Comparison of ENCODE assay signal across 23 cellular contexts in the genomic region with DNA sequence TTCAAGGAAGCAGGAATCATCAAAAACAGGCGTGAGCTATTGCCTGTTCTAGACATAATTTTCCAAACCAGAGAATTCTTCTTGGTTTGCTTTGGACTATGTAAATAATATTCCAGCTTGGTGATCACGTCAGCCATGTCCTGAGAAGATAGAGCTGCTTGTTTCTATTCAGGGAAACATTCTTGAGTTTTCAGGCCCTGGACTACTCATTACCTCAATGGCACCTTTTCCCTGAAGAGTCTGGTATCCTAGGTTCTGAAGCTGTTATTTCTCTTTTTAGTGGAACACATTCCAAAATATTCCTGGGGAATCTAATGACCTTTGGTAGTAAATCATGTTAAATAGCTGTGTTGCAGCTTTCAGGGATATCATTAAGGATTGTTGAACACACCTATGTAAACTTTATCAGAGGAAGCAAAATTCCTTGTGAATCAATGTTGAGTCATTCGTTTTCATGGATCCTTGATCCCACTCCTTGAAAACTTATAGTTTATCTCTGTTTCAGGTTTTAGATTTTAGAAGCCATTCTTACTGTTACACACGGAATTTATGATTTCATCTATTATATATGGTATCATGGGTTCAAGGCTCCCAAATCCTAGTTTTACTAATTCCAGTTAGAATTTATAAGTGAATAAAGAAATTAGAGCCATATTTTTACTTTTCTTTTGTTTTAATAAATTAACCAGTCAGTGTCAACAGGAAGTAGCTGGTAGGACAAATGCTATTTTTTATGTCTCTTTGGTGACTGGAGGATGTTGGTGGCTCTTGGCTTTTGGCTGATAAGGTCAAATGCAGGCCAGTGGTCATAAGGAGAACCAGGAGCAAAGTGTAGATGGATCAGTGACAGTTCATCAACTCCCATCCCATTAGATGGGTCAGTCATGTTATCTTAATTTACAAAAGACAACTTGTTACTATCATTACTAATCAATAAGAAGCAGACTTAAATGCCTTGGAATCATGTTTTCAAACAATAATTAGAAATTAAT.
DNase-seq lines count a peak whose midpoint lies in the region; ATAC-seq, FAIRE-seq and TF ChIP-seq lines count a peak whose summit lies in the region.
"Had no signal": no experiment of that assay in that cellular context is flagged by ENCODE, and none has a peak within 500 bp of the region (broad histone marks: within the 10 kb centered on the region; RNA-seq: fewer than 3 reads in every experiment).

No MANE protein-coding gene starts in this region.

- H4K20me1 ChIP-seq in smooth muscle cell (ENCODE audit: low read depth), result no peaks in the 10 kb centered on the region

- H3K27ac ChIP-seq in foreskin keratinocyte (peak overlapping the region; percentile 26), smooth muscle cell (ENCODE audit: low read depth) (no peak overlapping the region)
- H3K27ac ChIP-seq: gastrocnemius medialis, lower lobe of right lung, neural progenitor cell had no signal

- H2AFZ ChIP-seq in smooth muscle cell (ENCODE audit: low read depth), result no peak overlapping the region
- H2AFZ ChIP-seq: neural progenitor cell had no signal

- DNase-seq in HT1080 (ENCODE audit: low read depth), result peak; percentile 26
- peak; percentile 58 for DNase-seq in RCC 7860 (ENCODE audit: low spot score)
- DNase-seq in foreskin keratinocyte, result peak in 1 of 2 donors; percentile 53
- no peak for DNase-seq in smooth muscle cell (lab: John Stamatoyannopoulos, UW; ENCODE audit: unreplicated experiment)
- DNase-seq in NCI-H187 treated with DMSO at 0.1 percent for 48 hours (lab: John Stamatoyannopoulos, UW), result no peak
- DNase-seq in NOMO-1 (lab: John Stamatoyannopoulos, UW; ENCODE audit: unreplicated experiment in 2 of 2), result no peak
- DNase-seq: activated CD4-positive, alpha-beta T cell treated with anti-CD3 and anti-CD28 coated beads for 1 hour; amniotic stem cell; DMS79; effector CD8-positive, alpha-beta T cell; gastrocnemius medialis; Kasumi-1; lower lobe of right lung; NCI-H1105; NCI-H2029; posterior cingulate gyrus had no signal

- peak overlapping the region; percentile 11 for H3K4me2 ChIP-seq in smooth muscle cell
- H3K4me2 ChIP-seq: neural progenitor cell had no signal

- H3K9ac ChIP-seq in smooth muscle cell (ENCODE audit: low read depth), result no peak overlapping the region
- H3K9ac ChIP-seq: neural progenitor cell had no signal

- no peaks in the 10 kb centered on the region for H3K36me3 ChIP-seq in smooth muscle cell (ENCODE audit: low read depth)
- H3K36me3 ChIP-seq: esophagus muscularis mucosa, gastrocnemius medialis, lower lobe of right lung, neural progenitor cell had no signal

- WGBS in smooth muscle cell (ENCODE audit: low lambda C conversion rate), result 92% methylated on average over 4 of the region's 4 CpGs

- H3K4me1 ChIP-seq in foreskin keratinocyte, result peaks cover 22% of the 10 kb centered on the region
- H3K4me1 ChIP-seq in smooth muscle cell (ENCODE audit: low read depth), result peaks cover 14% of the 10 kb centered on the region
- H3K4me1 ChIP-seq: gastrocnemius medialis had no signal

- TF ChIP-seq CTCF in foreskin keratinocyte (conservative IDR thresholded peaks at IDR 0.05), result no peak
- no peak for TF ChIP-seq CTCF in smooth muscle cell (IDR thresholded peaks at IDR 0.05; ENCODE audit: borderline replicate concordance, insufficient read depth, poor library complexity, severe bottlenecking)

- H3K79me2 ChIP-seq in smooth muscle cell (ENCODE audit: low read depth), result no peaks in the 10 kb centered on the region

- H3F3A ChIP-seq in smooth muscle cell (ENCODE audit: low read depth), result no peaks in the 10 kb centered on the region

- H3K4me3 ChIP-seq in smooth muscle cell, result no peak overlapping the region
- H3K4me3 ChIP-seq: esophagus muscularis mucosa, gastrocnemius medialis, lower lobe of right lung, neural progenitor cell had no signal

- no peaks in the 10 kb centered on the region for H3K27me3 ChIP-seq in foreskin keratinocyte
- no peaks in the 10 kb centered on the region for H3K27me3 ChIP-seq in smooth muscle cell (ENCODE audit: low read depth)
- H3K27me3 ChIP-seq: esophagus muscularis mucosa, gastrocnemius medialis, neural progenitor cell had no signal

- ATAC-seq in foreskin keratinocyte, result no peak
- no peak for ATAC-seq in GM21367 (IDR thresholded peaks at IDR 0.05; ENCODE audit: unreplicated experiment)
- ATAC-seq in HG03175 (IDR thresholded peaks at IDR 0.05; ENCODE audit: unreplicated experiment), result no peak
- ATAC-seq: gastrocnemius medialis, lower lobe of right lung had no signal

- no peaks in the 10 kb centered on the region for H3K9me3 ChIP-seq in smooth muscle cell (replicated peaks; ENCODE audit: low read depth)
- H3K9me3 ChIP-seq: esophagus muscularis mucosa, gastrocnemius medialis, lower lobe of right lung had no signal

- FAIRE-seq in RCC 7860 (lab: Jason Lieb, UNC), result peak; percentile 88
- FAIRE-seq: colon, H1, islet of Langerhans had no signal

Comparison
In these comparisons a context has a peak if more than half of its experiments do, and no peak if none do; other contexts are left out.
1. DNase-seq: peak in HT1080 (single experiment) and RCC 7860 (single experiment); none in smooth muscle cell (single experiment), NCI-H187 treated with DMSO at 0.1 percent for 48 hours (single experiment) and NOMO-1 (0 of 2).